8 cellular contexts compared by ENCODE assay signal in genomic region chr2:112726487-112727190, GRCh38. TPM values are rescaled to one million over a fixed set of nuclear protein-coding genes. Genes with fewer than 3 reads are reported as not detected.
A peak's percentile ranks its signal among the peaks of the same experiment; 100 is the strongest.
DNase-seq lines count a peak whose midpoint lies in the region; ATAC-seq lines count a peak whose summit lies in the region.

No MANE protein-coding gene starts in this region.

- POLR2A ChIA-PET in activated CD4-positive, alpha-beta memory T cell treated with anti-CD3 and anti-CD28 coated beads for 36 hours (lab: Charles Lee), result interaction anchor here (0.7 to 1.4 kb wide), 3 partner anchors 34 to 142 kb away, joined by 3 to 4 read pairs (median 3); partner anchors contain the start of gene CHCHD5

- H3K27ac Mint-ChIP-seq in activated CD4-positive, alpha-beta memory T cell treated with anti-CD3 and anti-CD28 coated beads for 36 hours, result no peak overlapping the region
- H3K27ac Mint-ChIP-seq in memory B cell, result no peak overlapping the region

- no peaks in the 10 kb centered on the region for H3K4me1 Mint-ChIP-seq in activated CD4-positive, alpha-beta memory T cell treated with anti-CD3 and anti-CD28 coated beads for 36 hours (ENCODE audit: low read depth)
- H3K4me1 Mint-ChIP-seq in memory B cell, result peaks cover 12% of the 10 kb centered on the region

- CTCF ChIA-PET in activated CD4-positive, alpha-beta memory T cell treated with anti-CD3 and anti-CD28 coated beads for 36 hours (lab: Charles Lee), result interaction anchor here (0.6 to 8.3 kb wide), 40 partner anchors 8 to 503 kb away, joined by 3 to 212 read pairs (median 8); partner anchors contain the start of genes CHCHD5 and SLC20A1

- no peaks in the 10 kb centered on the region for H3K36me3 Mint-ChIP-seq in activated CD4-positive, alpha-beta memory T cell treated with anti-CD3 and anti-CD28 coated beads for 36 hours
- no peaks in the 10 kb centered on the region for H3K36me3 Mint-ChIP-seq in memory B cell

- no peaks in the 10 kb centered on the region for H3K9me3 Mint-ChIP-seq in activated CD4-positive, alpha-beta memory T cell treated with anti-CD3 and anti-CD28 coated beads for 36 hours
- H3K9me3 Mint-ChIP-seq in memory B cell, result no peaks in the 10 kb centered on the region

- ATAC-seq in GM21360 (IDR thresholded peaks at IDR 0.05; ENCODE audit: unreplicated experiment), result peak; percentile 68
- ATAC-seq in memory B cell (ENCODE audit: low read depth), result peak; percentile 94

- H3K4me3 Mint-ChIP-seq in activated CD4-positive, alpha-beta memory T cell treated with anti-CD3 and anti-CD28 coated beads for 36 hours, result no peak overlapping the region
- H3K4me3 Mint-ChIP-seq in memory B cell, result no peak overlapping the region

- intact Hi-C loops in activated CD4-positive, alpha-beta memory T cell treated with anti-CD3 and anti-CD28 coated beads for 36 hours (cut with micrococcal nuclease), result loop anchor here (1.0 to 5.0 kb wide), 4 partner anchors 34 to 126 kb away; partner anchors contain the start of gene SLC20A1

- DNase-seq in COR-L47 (lab: John Stamatoyannopoulos, UW) (peak; percentile 87), HPDE6-E6E7 (ENCODE audit: extremely low spot score) (peak; percentile 92), NCI-H82 treated with DMSO at 0.1 percent for 48 hours (lab: John Stamatoyannopoulos, UW; ENCODE audit: unreplicated experiment) (peak; percentile 52), memory B cell (ENCODE audit: low spot score in 2 of 2) (peak; percentile 90 to 92)
- peak; percentile 93 for DNase-seq in activated CD4-positive, alpha-beta memory T cell treated with anti-CD3 and anti-CD28 coated beads for 36 hours
- peak; percentile 81 for DNase-seq in effector CD4-positive, alpha-beta T cell
- DNase-seq in stimulated activated CD8-positive, alpha-beta memory T cell treated with anti-CD3 and anti-CD28 coated beads, Interleukin-15, amount 100 ng/mL, for 24 hours (ENCODE audit: low read depth), result peak; percentile 72

- no peaks in the 10 kb centered on the region for H3K27me3 Mint-ChIP-seq in activated CD4-positive, alpha-beta memory T cell treated with anti-CD3 and anti-CD28 coated beads for 36 hours
- no peaks in the 10 kb centered on the region for H3K27me3 Mint-ChIP-seq in memory B cell

RNA-seq across cellular contexts. Expression of gene NT5DC4, which starts 5.8 kb away (rescaled TPM):
- total RNA-seq in activated CD4-positive, alpha-beta memory T cell treated with anti-CD3 and anti-CD28 coated beads for 36 hours, result not detected

RNA-seq across cellular contexts. Expression of gene CKAP2L, which starts 37.8 kb away (rescaled TPM):
- total RNA-seq in activated CD4-positive, alpha-beta memory T cell treated with anti-CD3 and anti-CD28 coated beads for 36 hours, result 10 to 100 TPM; 42.1 to 46.1 TPM

RNA-seq across cellular contexts. Expression of gene IL1A, which starts 57.7 kb away (rescaled TPM):
- total RNA-seq in activated CD4-positive, alpha-beta memory T cell treated with anti-CD3 and anti-CD28 coated beads for 36 hours, result 10 to 100 TPM; 15.7 to 16.4 TPM

Comparison
In these comparisons a context has a peak if more than half of its experiments do, and no peak if none do; other contexts are left out.
1. Peak in every context shown above with its lines: DNase-seq and ATAC-seq.